22 cellular contexts compared by ENCODE assay signal in the genomic region with DNA sequence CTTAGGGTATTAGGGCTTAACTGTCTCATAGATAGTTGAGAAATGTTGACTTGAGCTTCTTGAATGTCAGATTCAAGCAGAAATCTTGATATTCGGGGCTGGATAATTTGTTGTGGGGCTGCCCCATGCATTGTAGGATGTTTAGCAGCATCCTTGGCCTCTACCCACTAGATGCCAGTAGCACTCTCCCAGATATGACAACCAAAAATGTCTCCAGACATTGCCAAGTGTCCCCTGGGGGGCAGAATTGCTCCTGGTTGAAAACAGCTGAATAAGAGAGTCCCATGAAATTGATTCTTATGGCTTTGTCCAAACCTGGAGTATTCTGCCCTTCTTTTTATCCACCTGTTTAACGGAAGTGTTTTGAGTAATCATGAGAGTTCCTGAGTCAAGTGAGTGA. TPM values are rescaled to one million over a fixed set of nuclear protein-coding genes. Genes with fewer than 3 reads are reported as not detected.
DNase-seq lines count a peak whose midpoint lies in the region; ATAC-seq and TF ChIP-seq lines count a peak whose summit lies in the region.
"Had no signal": no experiment of that assay in that cellular context is flagged by ENCODE, and none has a peak within 500 bp of the region (broad histone marks: within the 10 kb centered on the region; RNA-seq: fewer than 3 reads in every experiment).

No MANE protein-coding gene starts in this region.

- intact Hi-C loops in left ventricle myocardium superior (cut with micrococcal nuclease) (no loop called here), body of pancreas (cut with DNase I) (no loop called here)

- no peak overlapping the region for H3K4me3 ChIP-seq in DND-41 (ENCODE audit: low read depth in 1 of 2, low read length in 2 of 2)
- no peak overlapping the region for H3K4me3 ChIP-seq in body of pancreas
- H3K4me3 ChIP-seq: Peyer's patch, prostate gland, transverse colon had no signal

- H3K27me3 ChIP-seq in DND-41 (ENCODE audit: insufficient read depth, low read length, poor library complexity) (no peaks in the 10 kb centered on the region), body of pancreas (no peaks in the 10 kb centered on the region)
- H3K27me3 ChIP-seq: Peyer's patch, transverse colon had no signal

- H3K36me3 ChIP-seq in DND-41 (ENCODE audit: insufficient read depth, low read length) = peaks cover 50% of the 10 kb centered on the region
- no peaks in the 10 kb centered on the region for H3K36me3 ChIP-seq in body of pancreas (replicated peaks in 1 of 2; ENCODE audit: insufficient read depth in 1 of 2, low read depth in 2 of 2)
- H3K36me3 ChIP-seq: prostate gland, transverse colon had no signal

- no peak overlapping the region for H3K27ac ChIP-seq in DND-41 (ENCODE audit: low read length)
- H3K27ac ChIP-seq in body of pancreas = no peak overlapping the region
- H3K27ac ChIP-seq: 22Rv1, Peyer's patch, prostate gland, transverse colon had no signal

- DNase-seq in DMS 273 (lab: John Stamatoyannopoulos, UW; ENCODE audit: unreplicated experiment) (peak; percentile 9), DMS 273 treated with DMSO at 0.1 percent for 48 hours (lab: John Stamatoyannopoulos, UW) (no peak), DND-41 (no peak), NAMALWA (ENCODE audit: low spot score) (peak; percentile 20), dermis blood vessel endothelial cell (peak; percentile 4), left ventricle myocardium superior (no peak), body of pancreas (no peak), NCI-H2227 treated with DMSO at 0.1 percent for 48 hours (lab: John Stamatoyannopoulos, UW) (no peak)
- DNase-seq: activated CD4-positive, CD25-positive, alpha-beta regulatory T cell treated with anti-CD3 and anti-CD28 coated beads, Interleukin-2, amount 50 U/mL, for 72 hours; activated naive CD8-positive, alpha-beta T cell treated with anti-CD3 and anti-CD28 coated beads, Interleukin-2, amount 50 U/mL, for 24 hours; activated T-cell treated with anti-CD3 and anti-CD28 coated beads, Interleukin-2, amount 50 U/mL, for 48 hours; NCI-H1436 treated with DMSO at 0.1 percent for 48 hours; Peyer's patch; transverse colon had no signal

- TF ChIP-seq CTCF in DND-41 (IDR thresholded peaks at IDR 0.05; ENCODE audit: borderline replicate concordance, extremely low read depth, low read length, poor library complexity, severe bottlenecking) (peak; percentile 22), body of pancreas (IDR thresholded peaks at IDR 0.05) (no peak)

- no peaks in the 10 kb centered on the region for H3K79me2 ChIP-seq in DND-41 (ENCODE audit: insufficient read depth, low read length)

- no peak overlapping the region for H3K4me2 ChIP-seq in DND-41 (ENCODE audit: insufficient read depth, low read length)

- H3K9me3 ChIP-seq in DND-41 (ENCODE audit: insufficient read depth, low read length, severe bottlenecking) (no peaks in the 10 kb centered on the region), body of pancreas (no peaks in the 10 kb centered on the region)
- H3K9me3 ChIP-seq: Peyer's patch, prostate gland, transverse colon had no signal

- no peak overlapping the region for H3K9ac ChIP-seq in DND-41 (ENCODE audit: low read depth, low read length)

- H4K20me1 ChIP-seq in DND-41 (ENCODE audit: insufficient read depth, low read length) = no peaks in the 10 kb centered on the region

- H3K4me1 ChIP-seq in DND-41 (ENCODE audit: insufficient read depth, low read length) (no peaks in the 10 kb centered on the region), body of pancreas (no peaks in the 10 kb centered on the region)
- H3K4me1 ChIP-seq: Peyer's patch, prostate gland, transverse colon had no signal

- 71 to 74% methylated on average over 2 of the region's 2 CpGs for WGBS in body of pancreas, 2 donors

- ATAC-seq in DND-41 (ENCODE audit: insufficient read depth, low read depth) (peak; percentile 39; the same call in 1 of the 3 replicates), left ventricle myocardium superior (no peak), body of pancreas (no peak)
- ATAC-seq: activated naive CD8-positive, alpha-beta T cell treated with anti-CD3 and anti-CD28 coated beads, Interleukin-2, amount 50 U/mL, for 24 hours; left lobe of liver; stimulated activated memory B cell treated with anti-CD40 and anti-IgM and Interleukin-4, amounts not matched to agents 10 μg/mL and 1 μg/mL and 100 μg/mL, for 72 hours had no signal

- no peak for TF ChIP-seq POLR2A in body of pancreas (IDR thresholded peaks at IDR 0.05)

- H2AFZ ChIP-seq in DND-41 (ENCODE audit: low read depth, low read length) = no peak overlapping the region

RNA-seq across cellular contexts. Expression of a gene that starts 15.9 kb away (rescaled TPM):
- 6.3 and 8.3 TPM in 2 replicates for total RNA-seq in dermis blood vessel endothelial cell
- 4.4 TPM for total RNA-seq in left ventricle myocardium superior
- 1 to 10 TPM; 1.3 to 3.4 TPM for total RNA-seq in body of pancreas
- total RNA-seq: G401 had no signal

RNA-seq across cellular contexts. Expression of a gene that starts 24.5 kb away (rescaled TPM):
- total RNA-seq in dermis blood vessel endothelial cell (19.9 and 31.3 TPM in 2 replicates), left ventricle myocardium superior (11.6 TPM), body of pancreas (10 to 100 TPM; 11.2 to 13.2 TPM)

RNA-seq across cellular contexts. Expression of a gene that starts 24.6 kb away (rescaled TPM):
- total RNA-seq in dermis blood vessel endothelial cell = 15.3 and 15.7 TPM in 2 replicates
- 13.0 TPM for total RNA-seq in left ventricle myocardium superior
- total RNA-seq in body of pancreas = 10 to 100 TPM; 12.2 to 22.1 TPM

RNA-seq across cellular contexts. Expression of a gene that starts 44.2 kb away (rescaled TPM):
- total RNA-seq in dermis blood vessel endothelial cell = not detected in 2 replicates
- total RNA-seq in left ventricle myocardium superior = not detected
- total RNA-seq in body of pancreas = not detected
- total RNA-seq: cardiac septum; CD4-positive, CD25-positive, alpha-beta regulatory T cell; G401; left lobe of liver; NCI-H460; Peyer's patch; transverse colon had no signal

Comparison
In these comparisons a context has a peak if more than half of its experiments do, and no peak if none do; other contexts are left out.
1. DNase-seq: peak in DMS 273 (single experiment), NAMALWA (single experiment) and dermis blood vessel endothelial cell (single experiment); none in DMS 273 treated with DMSO at 0.1 percent for 48 hours (single experiment), DND-41 (single experiment), left ventricle myocardium superior (single experiment), body of pancreas (0 of 4) and NCI-H2227 treated with DMSO at 0.1 percent for 48 hours (single experiment).